17 cellular contexts compared by ENCODE assay signal in genomic region chr17:43039646-43040045, GRCh38.
"Had no signal": no experiment of that assay in that cellular context is flagged by ENCODE, and none has a peak within 500 bp of the region (broad histone marks: within the 10 kb centered on the region; RNA-seq: fewer than 3 reads in every experiment).

No MANE protein-coding gene starts in this region.

- ATAC-seq: foreskin keratinocyte; gastroesophageal sphincter; left ventricle myocardium superior; lower lobe of right lung; natural killer cell; psoas muscle; right cardiac atrium; stimulated activated memory B cell treated with anti-CD40 and anti-IgM and Interleukin-4, amounts not matched to agents 10 μg/mL and 1 μg/mL and 100 μg/mL, for 72 hours; stimulated activated naive CD8-positive, alpha-beta T cell treated with anti-CD3 and anti-CD28 coated beads, Interleukin-15, Interleukin-2, amounts not matched to agents 100 U/mL and 50 U/mL, for 24 hours had no signal

- H3K4me1 Mint-ChIP-seq: immature natural killer cell; natural killer cell; stimulated activated memory B cell treated with anti-CD40 and anti-IgM and Interleukin-4, amounts not matched to agents 10 μg/mL and 1 μg/mL and 100 μg/mL, for 72 hours had no signal

- H3K36me3 Mint-ChIP-seq: immature natural killer cell; natural killer cell; stimulated activated memory B cell treated with anti-CD40 and anti-IgM and Interleukin-4, amounts not matched to agents 10 μg/mL and 1 μg/mL and 100 μg/mL, for 72 hours had no signal

- H3K9me3 Mint-ChIP-seq: immature natural killer cell; natural killer cell; stimulated activated memory B cell treated with anti-CD40 and anti-IgM and Interleukin-4, amounts not matched to agents 10 μg/mL and 1 μg/mL and 100 μg/mL, for 72 hours had no signal

- H3K27me3 Mint-ChIP-seq: stimulated activated memory B cell treated with anti-CD40 and anti-IgM and Interleukin-4, amounts not matched to agents 10 μg/mL and 1 μg/mL and 100 μg/mL, for 72 hours had no signal

- DNase-seq: effector CD4-positive, alpha-beta T cell; foreskin keratinocyte; hypothalamus; immature natural killer cell; islet precursor cell; kidney glomerular epithelial cell; left ventricle myocardium superior; lower lobe of right lung; natural killer cell; psoas muscle; right cardiac atrium; spleen; stimulated activated CD4-positive, alpha-beta T cell treated with anti-CD3 and anti-CD28 coated beads, Interleukin-4, amount 100 ng/mL, for 4 hours; stimulated activated naive CD8-positive, alpha-beta T cell treated with anti-CD3 and anti-CD28 coated beads, Interleukin-15, Interleukin-2, amounts not matched to agents 100 U/mL and 50 U/mL, for 24 hours; upper lobe of left lung had no signal

- H3K4me3 Mint-ChIP-seq: immature natural killer cell; natural killer cell; stimulated activated memory B cell treated with anti-CD40 and anti-IgM and Interleukin-4, amounts not matched to agents 10 μg/mL and 1 μg/mL and 100 μg/mL, for 72 hours had no signal

- H3K27ac Mint-ChIP-seq: immature natural killer cell; natural killer cell; stimulated activated memory B cell treated with anti-CD40 and anti-IgM and Interleukin-4, amounts not matched to agents 10 μg/mL and 1 μg/mL and 100 μg/mL, for 72 hours had no signal
